ENCODE assay signal across 9 cellular contexts in the genomic region with DNA sequence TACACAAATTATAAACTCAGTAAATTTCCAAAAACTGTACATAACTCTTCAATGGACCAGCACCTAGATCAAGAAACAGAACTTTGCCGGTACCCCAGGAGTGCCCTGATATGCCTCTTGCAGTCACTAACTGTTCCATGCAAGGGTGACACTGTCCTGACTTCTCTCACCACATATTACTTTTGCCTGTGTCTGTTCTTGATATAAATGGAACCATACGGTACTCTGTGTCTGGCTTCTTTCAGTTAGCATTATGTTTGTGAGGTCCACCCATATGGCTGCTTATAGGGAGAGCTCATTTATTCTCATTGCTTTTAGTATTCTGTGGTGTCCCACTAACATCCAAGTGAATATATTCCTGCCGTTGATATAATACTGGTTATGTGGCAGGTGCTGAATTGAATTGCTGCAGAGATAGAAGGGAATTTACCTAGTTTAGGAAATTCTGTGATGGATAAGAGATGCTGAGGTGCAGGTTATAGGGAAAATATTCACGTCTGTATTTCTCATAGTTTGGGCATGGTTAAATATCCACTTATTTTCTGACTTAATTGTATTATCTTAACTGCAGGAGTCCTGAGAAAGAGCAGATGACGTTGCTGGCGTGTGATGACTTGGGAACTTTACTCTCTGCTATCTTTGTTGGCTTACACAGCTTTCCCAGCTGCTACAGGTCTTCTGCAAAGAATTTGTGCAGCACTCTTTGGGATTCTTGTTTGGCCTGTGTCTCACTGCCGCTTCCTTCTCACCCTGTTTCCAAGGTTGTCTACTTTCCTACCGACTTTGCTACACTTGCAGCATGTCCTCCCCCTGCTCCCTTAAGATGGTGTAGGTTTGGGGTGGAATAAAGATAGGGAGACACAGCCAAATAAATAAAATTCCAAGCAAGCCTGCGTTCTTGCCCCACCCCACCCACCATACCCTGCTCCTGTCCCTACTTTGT.
DNase-seq lines count a peak whose midpoint lies in the region; ATAC-seq and TF ChIP-seq lines count a peak whose summit lies in the region.
"Had no signal": no experiment of that assay in that cellular context is flagged by ENCODE, and none has a peak within 500 bp of the region (broad histone marks: within the 10 kb centered on the region; RNA-seq: fewer than 3 reads in every experiment).

No MANE protein-coding gene starts in this region.

- intact Hi-C loops in ascending aorta (cut with DNase I) = no loop called here

- peak; percentile 7 for ATAC-seq in omental fat pad (ENCODE audit: low FRiP score)
- ATAC-seq in GM21717 (IDR thresholded peaks at IDR 0.05; ENCODE audit: unreplicated experiment) = no peak

- H3K36me3 ChIP-seq in ES-I3 (ENCODE audit: insufficient read depth, low read length) (no peaks in the 10 kb centered on the region), SJCRH30 (no peaks in the 10 kb centered on the region), ascending aorta (no peaks in the 10 kb centered on the region)

- H3K27ac ChIP-seq in SJCRH30 = peak overlapping the region; percentile 81
- H3K27ac ChIP-seq in ascending aorta = peak overlapping the region in 1 of 2 donors; percentile 15

- no peaks in the 10 kb centered on the region for H3K9me3 ChIP-seq in ES-I3 (ENCODE audit: control insufficient read depth, insufficient read depth, low read length)
- no peaks in the 10 kb centered on the region for H3K9me3 ChIP-seq in SJCRH30 (replicated peaks)
- H3K9me3 ChIP-seq in ascending aorta = no peaks in the 10 kb centered on the region

- TF ChIP-seq POLR2A in erythroblast (IDR thresholded peaks at IDR 0.05; ENCODE audit: low read length) = no peak

- H3K4me1 ChIP-seq in ES-I3 (ENCODE audit: insufficient read depth, low read length) (peaks cover 64% of the 10 kb centered on the region), SJCRH30 (peaks cover 56% of the 10 kb centered on the region), ascending aorta (peaks cover 3 to 23% of the 10 kb centered on the region in 2 donors)

- TF ChIP-seq CTCF in omental fat pad (IDR thresholded peaks at IDR 0.05) = no peak
- no peak for TF ChIP-seq CTCF in ascending aorta (IDR thresholded peaks at IDR 0.05)

- H3K4me3 ChIP-seq in SJCRH30 = no peak overlapping the region; the same call in 1 of the 2 replicates
- H3K4me3 ChIP-seq in ascending aorta = no peak overlapping the region

- DNase-seq in SJCRH30 (peak; percentile 44 to 73), erythroblast (lab: John Stamatoyannopoulos, UW) (peak; percentile 33 to 48), omental fat pad (ENCODE audit: low spot score) (no peak), amygdala (lab: John Stamatoyannopoulos, UW) (no peak), NCI-H748 (lab: John Stamatoyannopoulos, UW; ENCODE audit: unreplicated experiment) (no peak), ascending aorta (ENCODE audit: low spot score in 2 of 2) (no peak)
- DNase-seq: NCI-H2107 had no signal

- H3K9ac ChIP-seq in ES-I3 (ENCODE audit: low read depth, low read length) = peak overlapping the region; percentile 2; the same call in 1 of the 2 replicates

- no peaks in the 10 kb centered on the region for H3K27me3 ChIP-seq in SJCRH30
- H3K27me3 ChIP-seq in ascending aorta = no peaks in the 10 kb centered on the region

Comparison
In these comparisons a context has a peak if more than half of its experiments do, and no peak if none do; other contexts are left out.
1. DNase-seq: peak in SJCRH30 (2 of 2) and erythroblast (2 of 2); none in omental fat pad (single experiment), amygdala (0 of 56), NCI-H748 (single experiment) and ascending aorta (0 of 2).